8 cellular contexts compared by ENCODE assay signal in genomic region chr2:219441451-219442205, GRCh38. TPM values are rescaled to one million over a fixed set of nuclear protein-coding genes. Genes with fewer than 3 reads are reported as not detected.
DNase-seq lines count a peak whose midpoint lies in the region; ATAC-seq, FAIRE-seq and TF ChIP-seq lines count a peak whose summit lies in the region.

No MANE protein-coding gene starts in this region.

- FAIRE-seq in GM12891 (lab: Jason Lieb, UNC): no peak

- H3K4me2 ChIP-seq in parathyroid adenoma (ENCODE audit: low read length): peak overlapping the region; percentile 74

- H3K4me3 ChIP-seq in parathyroid adenoma (ENCODE audit: low read depth, low read length): no peak overlapping the region

- DNase-seq in GM12891 (ENCODE audit: insufficient read length, low spot score) (peak; percentile 57), NOMO-1 treated with DMSO at 0.1 percent for 48 hours (lab: John Stamatoyannopoulos, UW; ENCODE audit: unreplicated experiment) (peak; percentile 29), glomerular visceral epithelial cell (ENCODE audit: extremely low spot score) (peak; percentile 71)
- DNase-seq in activated naive CD4-positive, alpha-beta T cell treated with Interleukin-2 at 50 U/mL for 16 hours: peak; percentile 48

- H3K4me1 ChIP-seq in parathyroid adenoma: peaks cover 20% of the 10 kb centered on the region

- H2AFZ ChIP-seq in parathyroid adenoma: peak overlapping the region; percentile 81

- no peak overlapping the region for H3K9ac ChIP-seq in parathyroid adenoma

- H3K79me2 ChIP-seq in parathyroid adenoma: no peaks in the 10 kb centered on the region

- no peak for TF ChIP-seq CTCF in parathyroid adenoma (IDR thresholded peaks at IDR 0.05)

- H3K36me3 ChIP-seq in parathyroid adenoma (ENCODE audit: control insufficient read depth, insufficient read depth, low read length): no peaks in the 10 kb centered on the region

- H3K27ac ChIP-seq in parathyroid adenoma: no peak overlapping the region

- ATAC-seq in HG03025 (IDR thresholded peaks at IDR 0.05; ENCODE audit: low FRiP score, unreplicated experiment) (no peak), GM19023 (IDR thresholded peaks at IDR 0.05; ENCODE audit: unreplicated experiment) (no peak), GM18498 (IDR thresholded peaks at IDR 0.05; ENCODE audit: unreplicated experiment) (no peak)

- no peaks in the 10 kb centered on the region for H3K27me3 ChIP-seq in parathyroid adenoma (ENCODE audit: control insufficient read depth, insufficient read depth, low read length)

- TF ChIP-seq POLR2A in GM12891 (IDR thresholded peaks at IDR 0.05; ENCODE audit: low read depth, low read length): no peak

- no peaks in the 10 kb centered on the region for H3K9me3 ChIP-seq in parathyroid adenoma (ENCODE audit: control insufficient read depth, low read length)

TF ChIP-seq in GM12891, 5 proteins besides CTCF, POLR2A, EP300 and RAD21:
- TF ChIP-seq TAF1 (IDR thresholded peaks at IDR 0.05; ENCODE audit: low read depth, low read length) (no peak), POU2F2 (IDR thresholded peaks at IDR 0.05; ENCODE audit: low read depth, low read length) (no peak), PAX5 (IDR thresholded peaks at IDR 0.05; ENCODE audit: insufficient read depth, low read length, severe bottlenecking) (no peak), SPI1 (IDR thresholded peaks at IDR 0.05; ENCODE audit: low read depth, low read length) (no peak), POLR2AphosphoS5 (IDR thresholded peaks at IDR 0.05; ENCODE audit: low read depth, low read length) (no peak)

RNA-seq across cellular contexts. Expression of gene SPEG, which starts 7.0 kb away (rescaled TPM):
- polyA plus RNA-seq in GM12891 (2012; ENCODE audit: low read depth, missing spikeins): not detected

RNA-seq across cellular contexts. Expression of gene DES, which starts 23.5 kb away (rescaled TPM):
- polyA plus RNA-seq in GM12891 (2012; ENCODE audit: low read depth, missing spikeins): not detected

RNA-seq across cellular contexts. Expression of gene DNPEP, which starts 53.9 kb away (rescaled TPM):
- 50.7 TPM for polyA plus RNA-seq in GM12891 (2012; ENCODE audit: low read depth, missing spikeins)

RNA-seq across cellular contexts. Expression of gene GMPPA, which starts 57.1 kb away (rescaled TPM):
- 32.6 TPM for polyA plus RNA-seq in GM12891 (2012; ENCODE audit: low read depth, missing spikeins)
